19 cellular contexts compared by ENCODE assay signal in the genomic region with DNA sequence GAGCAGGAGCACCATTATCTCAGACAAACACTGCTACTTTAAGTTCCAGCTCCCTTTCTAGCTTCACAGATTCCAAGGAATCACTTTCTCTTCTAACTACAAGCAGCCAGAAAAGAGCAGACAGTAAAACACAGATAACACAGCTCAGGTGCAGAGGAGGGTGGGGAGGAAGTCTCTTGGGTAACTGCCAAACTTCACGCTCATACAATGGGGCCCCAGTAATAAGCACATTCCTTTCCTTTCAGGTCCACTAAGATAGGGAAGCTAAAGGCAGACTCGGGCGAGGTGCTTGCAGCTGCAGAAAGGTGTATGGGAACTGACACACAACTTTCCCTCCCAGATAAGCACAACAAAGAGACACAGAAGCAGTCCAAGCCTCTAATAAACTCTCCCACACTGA.
DNase-seq lines count a peak whose midpoint lies in the region; TF ChIP-seq lines count a peak whose summit lies in the region.
"Had no signal": no experiment of that assay in that cellular context is flagged by ENCODE, and none has a peak within 500 bp of the region (broad histone marks: within the 10 kb centered on the region; RNA-seq: fewer than 3 reads in every experiment).

No MANE protein-coding gene starts in this region.

- H3K27me3 ChIP-seq in Loucy (ENCODE audit: insufficient read depth, low read length, poor library complexity, severe bottlenecking), result no peaks in the 10 kb centered on the region
- H3K27me3 ChIP-seq: Peyer's patch, SJCRH30 had no signal

- H3K9me3 Mint-ChIP-seq in progenitor cell of endocrine pancreas (ENCODE audit: low read depth), result peaks cover 4% of the 10 kb centered on the region

- H3F3A ChIP-seq in Loucy (ENCODE audit: low read depth), result no peaks in the 10 kb centered on the region

- peak; percentile 88 for DNase-seq in HT-29 (ENCODE audit: low spot score)
- DNase-seq in epithelial cell of esophagus (ENCODE audit: low read depth), result peak; percentile 21
- DNase-seq in progenitor cell of endocrine pancreas (ENCODE audit: low spot score, unreplicated experiment), result no peak
- no peak for DNase-seq in islet precursor cell
- no peak for DNase-seq in COR-L47 (lab: John Stamatoyannopoulos, UW)
- no peak for DNase-seq in G401 (ENCODE audit: low spot score)
- DNase-seq: CD4-positive, CD25-positive, alpha-beta regulatory T cell; DMS 273 treated with DMSO at 0.1 percent for 48 hours; IMR-90; NCI-H1417; NCI-H1694 treated with DMSO at 0.1 percent for 48 hours; NCI-H2107; NCI-H2227 treated with DMSO at 0.1 percent for 48 hours; NCI-H510A; NCI-H774; SJCRH30; T-cell had no signal

- no peak overlapping the region for H3K4me3 Mint-ChIP-seq in progenitor cell of endocrine pancreas (ENCODE audit: low read depth)
- H3K4me3 Mint-ChIP-seq: CD4-positive, CD25-positive, alpha-beta regulatory T cell; T-cell had no signal

- H3K36me3 ChIP-seq in Loucy (ENCODE audit: insufficient read depth, low read length), result no peaks in the 10 kb centered on the region
- H3K36me3 ChIP-seq: Peyer's patch, SJCRH30 had no signal

- H3K9ac ChIP-seq in Loucy (ENCODE audit: low read depth, low read length, poor library complexity, severe bottlenecking), result no peak overlapping the region

- no peaks in the 10 kb centered on the region for H3K36me3 Mint-ChIP-seq in progenitor cell of endocrine pancreas (ENCODE audit: insufficient read depth)
- H3K36me3 Mint-ChIP-seq: CD4-positive, CD25-positive, alpha-beta regulatory T cell; T-cell had no signal

- in situ Hi-C loops in G401 (cut with HindIII; ENCODE audit: low sequenced_read_pairs), result no loop called here

- H3K9me3 ChIP-seq in Loucy (ENCODE audit: insufficient read depth, low read depth, low read length), result no peaks in the 10 kb centered on the region
- H3K9me3 ChIP-seq: Peyer's patch, SJCRH30 had no signal

- H3K4me3 ChIP-seq in Loucy (ENCODE audit: low read length, poor library complexity, severe bottlenecking) (no peak overlapping the region), epithelial cell of esophagus (ENCODE audit: low read length) (no peak overlapping the region)
- H3K4me3 ChIP-seq: Peyer's patch, SJCRH30 had no signal

- no peaks in the 10 kb centered on the region for H4K20me1 ChIP-seq in Loucy (ENCODE audit: insufficient read depth, low read length, poor library complexity, severe bottlenecking)

- TF ChIP-seq CTCF in Loucy (conservative IDR thresholded peaks at IDR 0.05; ENCODE audit: low read length) (no peak), epithelial cell of esophagus (IDR thresholded peaks at IDR 0.05; ENCODE audit: insufficient read depth, low read depth, low read length, missing control alignments) (no peak), progenitor cell of endocrine pancreas (IDR thresholded peaks at IDR 0.05; ENCODE audit: unreplicated experiment) (no peak)

- 0 out of 2 replicates have a peak overlapping the region, but pooled peaks have one; percentile 36 for H2AFZ ChIP-seq in Loucy (ENCODE audit: low read length)

- no peaks in the 10 kb centered on the region for H3K79me2 ChIP-seq in Loucy (ENCODE audit: insufficient read depth, low read length)

- H3K4me2 ChIP-seq in Loucy (ENCODE audit: low read depth, low read length, poor library complexity, severe bottlenecking), result no peak overlapping the region

- no peaks in the 10 kb centered on the region for H3K9me2 ChIP-seq in Loucy (replicated peaks; ENCODE audit: low read depth, low read length)

- H3K4me1 Mint-ChIP-seq in progenitor cell of endocrine pancreas (ENCODE audit: low read depth), result no peaks in the 10 kb centered on the region
- H3K4me1 Mint-ChIP-seq: CD4-positive, CD25-positive, alpha-beta regulatory T cell; T-cell had no signal

- H3K27me3 Mint-ChIP-seq in progenitor cell of endocrine pancreas, result peaks cover 2% of the 10 kb centered on the region
- H3K27me3 Mint-ChIP-seq: CD4-positive, CD25-positive, alpha-beta regulatory T cell; T-cell had no signal

- no peaks in the 10 kb centered on the region for H3K4me1 ChIP-seq in Loucy (ENCODE audit: insufficient read depth, low read length, poor library complexity, severe bottlenecking)
- H3K4me1 ChIP-seq: Peyer's patch, SJCRH30 had no signal

- peak overlapping the region; percentile 59 for H3K27ac Mint-ChIP-seq in progenitor cell of endocrine pancreas
- H3K27ac Mint-ChIP-seq: CD4-positive, CD25-positive, alpha-beta regulatory T cell; T-cell had no signal

Comparison
In these comparisons a context has a peak if more than half of its experiments do, and no peak if none do; other contexts are left out.
1. DNase-seq: peak in HT-29 (single experiment) and epithelial cell of esophagus (single experiment); none in progenitor cell of endocrine pancreas (single experiment), islet precursor cell (single experiment), COR-L47 (single experiment) and G401 (single experiment).